ENCODE assay signal across 11 cellular contexts in genomic region chr1:59146056-59146455, GRCh38.
DNase-seq lines count a peak whose midpoint lies in the region; ATAC-seq and TF ChIP-seq lines count a peak whose summit lies in the region.
"Had no signal": no experiment of that assay in that cellular context is flagged by ENCODE, and none has a peak within 500 bp of the region (broad histone marks: within the 10 kb centered on the region; RNA-seq: fewer than 3 reads in every experiment).

No MANE protein-coding gene starts in this region.

- peak overlapping the region; percentile 90 for H3K4me3 Mint-ChIP-seq in activated naive CD8-positive, alpha-beta T cell treated with anti-CD3 and anti-CD28 coated beads, Interleukin-2, amount 10 ng/mL, durations not matched to agents 7 days and 5 days
- peak overlapping the region; percentile 75 for H3K4me3 Mint-ChIP-seq in mesothelial cell of epicardium

- CTCF ChIA-PET in AG04450 (lab: Charles Lee) = interaction anchor here (0.7 to 1.8 kb wide), 3 partner anchors 246 to 553 kb away, joined by 4 to 10 read pairs (median 6); no protein-coding TSS in a partner anchor

- peak overlapping the region; percentile 89 for H3K27ac Mint-ChIP-seq in activated naive CD8-positive, alpha-beta T cell treated with anti-CD3 and anti-CD28 coated beads, Interleukin-2, amount 10 ng/mL, durations not matched to agents 7 days and 5 days
- H3K27ac Mint-ChIP-seq in mesothelial cell of epicardium = peak overlapping the region; percentile 26

- no peaks in the 10 kb centered on the region for H3K9me3 Mint-ChIP-seq in activated naive CD8-positive, alpha-beta T cell treated with anti-CD3 and anti-CD28 coated beads, Interleukin-2, amount 10 ng/mL, durations not matched to agents 7 days and 5 days
- no peaks in the 10 kb centered on the region for H3K9me3 Mint-ChIP-seq in mesothelial cell of epicardium

- H3K27me3 Mint-ChIP-seq in activated naive CD8-positive, alpha-beta T cell treated with anti-CD3 and anti-CD28 coated beads, Interleukin-2, amount 10 ng/mL, durations not matched to agents 7 days and 5 days = no peaks in the 10 kb centered on the region
- H3K27me3 Mint-ChIP-seq in mesothelial cell of epicardium (ENCODE audit: low read depth) = peaks cover 2% of the 10 kb centered on the region

- in situ Hi-C loops in GM23248 (cut with MboI) = no loop called here

- H3K36me3 Mint-ChIP-seq in activated naive CD8-positive, alpha-beta T cell treated with anti-CD3 and anti-CD28 coated beads, Interleukin-2, amount 10 ng/mL, durations not matched to agents 7 days and 5 days = no peaks in the 10 kb centered on the region
- H3K36me3 Mint-ChIP-seq in mesothelial cell of epicardium = no peaks in the 10 kb centered on the region

- ATAC-seq in activated naive CD8-positive, alpha-beta T cell treated with anti-CD3 and anti-CD28 coated beads, Interleukin-2, amount 10 ng/mL, durations not matched to agents 7 days and 5 days (ENCODE audit: low read depth) = no peak
- ATAC-seq in HG03108 (IDR thresholded peaks at IDR 0.05; ENCODE audit: unreplicated experiment) = no peak
- ATAC-seq in GM18907 (IDR thresholded peaks at IDR 0.05; ENCODE audit: unreplicated experiment) = no peak

- H3K9me2 ChIP-seq in GM23248 (ENCODE audit: insufficient read depth) = no peaks in the 10 kb centered on the region

- no peaks in the 10 kb centered on the region for H3K79me2 ChIP-seq in GM23248 (ENCODE audit: insufficient read depth)

- H3K9me3 ChIP-seq in AG04450 (ENCODE audit: control insufficient read depth, insufficient read depth, low read length) (no peaks in the 10 kb centered on the region), GM23248 (ENCODE audit: low read depth) (no peaks in the 10 kb centered on the region)
- H3K9me3 ChIP-seq: gastroesophageal sphincter had no signal

- H3K36me3 ChIP-seq in GM23248 (ENCODE audit: low read depth) = no peaks in the 10 kb centered on the region
- H3K36me3 ChIP-seq: gastroesophageal sphincter had no signal

- POLR2A ChIA-PET in AG04450 (lab: Yijun Ruan, JAX) = interaction anchor here (0.9 kb wide), 1 partner anchor 362 kb away, joined by 3 read pairs; the partner anchor contains the start of gene JUN
- POLR2A ChIA-PET in activated naive CD8-positive, alpha-beta T cell treated with anti-CD3 and anti-CD28 coated beads, Interleukin-2, amount 10 ng/mL, durations not matched to agents 7 days and 5 days (lab: Charles Lee) = interaction anchor here (0.7 to 1.0 kb wide), 5 partner anchors 66 to 1128 kb away, joined by 3 to 6 read pairs (median 4); partner anchors contain the start of gene JUN

- H3F3A ChIP-seq in GM23248 (ENCODE audit: insufficient read depth) = peaks cover 47% of the 10 kb centered on the region

- H3K4me1 Mint-ChIP-seq in activated naive CD8-positive, alpha-beta T cell treated with anti-CD3 and anti-CD28 coated beads, Interleukin-2, amount 10 ng/mL, durations not matched to agents 7 days and 5 days = peaks cover 21% of the 10 kb centered on the region
- peaks cover 31% of the 10 kb centered on the region for H3K4me1 Mint-ChIP-seq in mesothelial cell of epicardium

- H3K27ac ChIP-seq in AG04450 (ENCODE audit: low read depth, low read length) (no peak overlapping the region), GM23248 (no peak overlapping the region)

- H4K20me1 ChIP-seq in GM23248 (ENCODE audit: insufficient read depth) = no peaks in the 10 kb centered on the region

- peaks cover 49% of the 10 kb centered on the region for H3K4me1 ChIP-seq in GM23248 (ENCODE audit: insufficient read depth)

- peak overlapping the region; percentile 80 for H3K4me2 ChIP-seq in GM23248 (ENCODE audit: unreplicated experiment)

- WGBS in GM23248 (ENCODE audit: low coverage in 1 of 2, low lambda C conversion rate in 2 of 2, missing lambda C conversion rate in 2 of 2), 2 experiments = 95 to 97% methylated on average over 4 of the region's 4 CpGs

- H3K9ac ChIP-seq in GM23248 = peak overlapping the region; percentile 74; the same call in 1 of the 2 replicates

- no peaks in the 10 kb centered on the region for H3K27me3 ChIP-seq in AG04450 (ENCODE audit: control insufficient read depth, insufficient read depth, low read length)
- no peaks in the 10 kb centered on the region for H3K27me3 ChIP-seq in GM23248 (replicated peaks; ENCODE audit: insufficient read depth)
- H3K27me3 ChIP-seq: gastroesophageal sphincter had no signal

- H3K4me3 ChIP-seq in AG04450 (ENCODE audit: low read depth, low read length) (peak overlapping the region; percentile 58; the same call in 1 of the 2 replicates), GM23248 (peak overlapping the region; percentile 67)

- TF ChIP-seq CTCF in AG04450 (IDR thresholded peaks at IDR 0.05; ENCODE audit: low read depth, low read length) = no peak
- TF ChIP-seq CTCF in mesothelial cell of epicardium (IDR thresholded peaks at IDR 0.05; ENCODE audit: unreplicated experiment) = no peak

- H2AFZ ChIP-seq in GM23248 = peak overlapping the region; percentile 81; the same call in 1 of the 2 replicates

- DNase-seq in AG04450 (ENCODE audit: low read depth, low spot score) (no peak), GM23248 (no peak), mesothelial cell of epicardium (ENCODE audit: low spot score in 2 of 2, unreplicated experiment in 2 of 2) (no peak), GM19238 (ENCODE audit: insufficient read length, low spot score) (no peak), HT-29 (ENCODE audit: low spot score) (no peak)
- DNase-seq in activated naive CD8-positive, alpha-beta T cell treated with anti-CD3 and anti-CD28 coated beads, Interleukin-2, amount 10 ng/mL, durations not matched to agents 7 days and 5 days = no peak
- DNase-seq: amniotic stem cell, KG1 had no signal
